Comparison of ENCODE assay signal across 1 cellular context in genomic region chr3:20890124-20890523, GRCh38.
TF ChIP-seq lines count a peak whose summit lies in the region.

No MANE protein-coding gene starts in this region.

TF ChIP-seq in K562, 482 proteins besides CTCF, POLR2A, EP300 and RAD21 (continued from another document and continues in another):
- TF ChIP-seq, protein P1, sequence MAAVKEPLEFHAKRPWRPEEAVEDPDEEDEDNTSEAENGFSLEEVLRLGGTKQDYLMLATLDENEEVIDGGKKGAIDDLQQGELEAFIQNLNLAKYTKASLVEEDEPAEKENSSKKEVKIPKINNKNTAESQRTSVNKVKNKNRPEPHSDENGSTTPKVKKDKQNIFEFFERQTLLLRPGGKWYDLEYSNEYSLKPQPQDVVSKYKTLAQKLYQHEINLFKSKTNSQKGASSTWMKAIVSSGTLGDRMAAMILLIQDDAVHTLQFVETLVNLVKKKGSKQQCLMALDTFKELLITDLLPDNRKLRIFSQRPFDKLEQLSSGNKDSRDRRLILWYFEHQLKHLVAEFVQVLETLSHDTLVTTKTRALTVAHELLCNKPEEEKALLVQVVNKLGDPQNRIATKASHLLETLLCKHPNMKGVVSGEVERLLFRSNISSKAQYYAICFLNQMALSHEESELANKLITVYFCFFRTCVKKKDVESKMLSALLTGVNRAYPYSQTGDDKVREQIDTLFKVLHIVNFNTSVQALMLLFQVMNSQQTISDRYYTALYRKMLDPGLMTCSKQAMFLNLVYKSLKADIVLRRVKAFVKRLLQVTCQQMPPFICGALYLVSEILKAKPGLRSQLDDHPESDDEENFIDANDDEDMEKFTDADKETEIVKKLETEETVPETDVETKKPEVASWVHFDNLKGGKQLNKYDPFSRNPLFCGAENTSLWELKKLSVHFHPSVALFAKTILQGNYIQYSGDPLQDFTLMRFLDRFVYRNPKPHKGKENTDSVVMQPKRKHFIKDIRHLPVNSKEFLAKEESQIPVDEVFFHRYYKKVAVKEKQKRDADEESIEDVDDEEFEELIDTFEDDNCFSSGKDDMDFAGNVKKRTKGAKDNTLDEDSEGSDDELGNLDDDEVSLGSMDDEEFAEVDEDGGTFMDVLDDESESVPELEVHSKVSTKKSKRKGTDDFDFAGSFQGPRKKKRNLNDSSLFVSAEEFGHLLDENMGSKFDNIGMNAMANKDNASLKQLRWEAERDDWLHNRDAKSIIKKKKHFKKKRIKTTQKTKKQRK (IDR thresholded peaks at IDR 0.05; ENCODE audit: borderline replicate concordance, low read depth, low read length): no peak
- TF ChIP-seq LARP7 (IDR thresholded peaks at IDR 0.05) (no peak), NFXL1 (CRISPR knock-in tag; IDR thresholded peaks at IDR 0.05) (no peak), POLR2H (tag; IDR thresholded peaks at IDR 0.05; ENCODE audit: low read depth) (peak; percentile 52; the same call in 1 of the 2 replicates), MAFG (tag; conservative IDR thresholded peaks at IDR 0.05) (peak; percentile 58), JUNB (CRISPR knock-in tag; conservative IDR thresholded peaks at IDR 0.05) (no peak), ZNF766 (CRISPR knock-in tag; conservative IDR thresholded peaks at IDR 0.05) (no peak), ZEB2 (IDR thresholded peaks at IDR 0.05) (no peak), BRCA1 (IDR thresholded peaks at IDR 0.05) (no peak), BRCA1 (CRISPR knock-in tag; IDR thresholded peaks at IDR 0.05) (no peak), ZNF384 (IDR thresholded peaks at IDR 0.05; ENCODE audit: low read depth, low read length) (peak; percentile 92), TCF7L2 (IDR thresholded peaks at IDR 0.05; ENCODE audit: low read depth, low read length) (no peak), RREB1 (CRISPR knock-in tag; IDR thresholded peaks at IDR 0.05) (no peak), ZNF507 (tag; conservative IDR thresholded peaks at IDR 0.05) (no peak), ZNF354B (CRISPR knock-in tag; IDR thresholded peaks at IDR 0.05) (no peak), TARDBP (IDR thresholded peaks at IDR 0.05) (no peak), ZNF24 (IDR thresholded peaks at IDR 0.05) (no peak), SMARCB1 (IDR thresholded peaks at IDR 0.05; ENCODE audit: insufficient read length, low read depth) (no peak), SIRT6 (IDR thresholded peaks at IDR 0.05; ENCODE audit: low read depth, low read length) (no peak), MAZ (CRISPR knock-in tag; conservative IDR thresholded peaks at IDR 0.05 in 1 of 2, IDR thresholded peaks at IDR 0.05 in 1 of 2) (peak in 1 of 2 experiments; percentile 39; a peak in 1 of 4 replicates), POLR3G (IDR thresholded peaks at IDR 0.05; ENCODE audit: extremely low read depth, insufficient read length, insufficient replicate concordance) (no peak), SP2 (IDR thresholded peaks at IDR 0.05; ENCODE audit: extremely low read depth, low read depth, low read length, poor library complexity, severe bottlenecking) (no peak), IRF2 (CRISPR knock-in tag; IDR thresholded peaks at IDR 0.05) (no peak), ZBTB1 (CRISPR knock-in tag; IDR thresholded peaks at IDR 0.05; ENCODE audit: borderline replicate concordance, low read depth) (no peak), ZNF12 (CRISPR knock-in tag; IDR thresholded peaks at IDR 0.05) (no peak), ZKSCAN3 (CRISPR knock-in tag; IDR thresholded peaks at IDR 0.05) (no peak), ZNF77 (CRISPR knock-in tag; IDR thresholded peaks at IDR 0.05) (no peak)
- TF ChIP-seq, protein P2, sequence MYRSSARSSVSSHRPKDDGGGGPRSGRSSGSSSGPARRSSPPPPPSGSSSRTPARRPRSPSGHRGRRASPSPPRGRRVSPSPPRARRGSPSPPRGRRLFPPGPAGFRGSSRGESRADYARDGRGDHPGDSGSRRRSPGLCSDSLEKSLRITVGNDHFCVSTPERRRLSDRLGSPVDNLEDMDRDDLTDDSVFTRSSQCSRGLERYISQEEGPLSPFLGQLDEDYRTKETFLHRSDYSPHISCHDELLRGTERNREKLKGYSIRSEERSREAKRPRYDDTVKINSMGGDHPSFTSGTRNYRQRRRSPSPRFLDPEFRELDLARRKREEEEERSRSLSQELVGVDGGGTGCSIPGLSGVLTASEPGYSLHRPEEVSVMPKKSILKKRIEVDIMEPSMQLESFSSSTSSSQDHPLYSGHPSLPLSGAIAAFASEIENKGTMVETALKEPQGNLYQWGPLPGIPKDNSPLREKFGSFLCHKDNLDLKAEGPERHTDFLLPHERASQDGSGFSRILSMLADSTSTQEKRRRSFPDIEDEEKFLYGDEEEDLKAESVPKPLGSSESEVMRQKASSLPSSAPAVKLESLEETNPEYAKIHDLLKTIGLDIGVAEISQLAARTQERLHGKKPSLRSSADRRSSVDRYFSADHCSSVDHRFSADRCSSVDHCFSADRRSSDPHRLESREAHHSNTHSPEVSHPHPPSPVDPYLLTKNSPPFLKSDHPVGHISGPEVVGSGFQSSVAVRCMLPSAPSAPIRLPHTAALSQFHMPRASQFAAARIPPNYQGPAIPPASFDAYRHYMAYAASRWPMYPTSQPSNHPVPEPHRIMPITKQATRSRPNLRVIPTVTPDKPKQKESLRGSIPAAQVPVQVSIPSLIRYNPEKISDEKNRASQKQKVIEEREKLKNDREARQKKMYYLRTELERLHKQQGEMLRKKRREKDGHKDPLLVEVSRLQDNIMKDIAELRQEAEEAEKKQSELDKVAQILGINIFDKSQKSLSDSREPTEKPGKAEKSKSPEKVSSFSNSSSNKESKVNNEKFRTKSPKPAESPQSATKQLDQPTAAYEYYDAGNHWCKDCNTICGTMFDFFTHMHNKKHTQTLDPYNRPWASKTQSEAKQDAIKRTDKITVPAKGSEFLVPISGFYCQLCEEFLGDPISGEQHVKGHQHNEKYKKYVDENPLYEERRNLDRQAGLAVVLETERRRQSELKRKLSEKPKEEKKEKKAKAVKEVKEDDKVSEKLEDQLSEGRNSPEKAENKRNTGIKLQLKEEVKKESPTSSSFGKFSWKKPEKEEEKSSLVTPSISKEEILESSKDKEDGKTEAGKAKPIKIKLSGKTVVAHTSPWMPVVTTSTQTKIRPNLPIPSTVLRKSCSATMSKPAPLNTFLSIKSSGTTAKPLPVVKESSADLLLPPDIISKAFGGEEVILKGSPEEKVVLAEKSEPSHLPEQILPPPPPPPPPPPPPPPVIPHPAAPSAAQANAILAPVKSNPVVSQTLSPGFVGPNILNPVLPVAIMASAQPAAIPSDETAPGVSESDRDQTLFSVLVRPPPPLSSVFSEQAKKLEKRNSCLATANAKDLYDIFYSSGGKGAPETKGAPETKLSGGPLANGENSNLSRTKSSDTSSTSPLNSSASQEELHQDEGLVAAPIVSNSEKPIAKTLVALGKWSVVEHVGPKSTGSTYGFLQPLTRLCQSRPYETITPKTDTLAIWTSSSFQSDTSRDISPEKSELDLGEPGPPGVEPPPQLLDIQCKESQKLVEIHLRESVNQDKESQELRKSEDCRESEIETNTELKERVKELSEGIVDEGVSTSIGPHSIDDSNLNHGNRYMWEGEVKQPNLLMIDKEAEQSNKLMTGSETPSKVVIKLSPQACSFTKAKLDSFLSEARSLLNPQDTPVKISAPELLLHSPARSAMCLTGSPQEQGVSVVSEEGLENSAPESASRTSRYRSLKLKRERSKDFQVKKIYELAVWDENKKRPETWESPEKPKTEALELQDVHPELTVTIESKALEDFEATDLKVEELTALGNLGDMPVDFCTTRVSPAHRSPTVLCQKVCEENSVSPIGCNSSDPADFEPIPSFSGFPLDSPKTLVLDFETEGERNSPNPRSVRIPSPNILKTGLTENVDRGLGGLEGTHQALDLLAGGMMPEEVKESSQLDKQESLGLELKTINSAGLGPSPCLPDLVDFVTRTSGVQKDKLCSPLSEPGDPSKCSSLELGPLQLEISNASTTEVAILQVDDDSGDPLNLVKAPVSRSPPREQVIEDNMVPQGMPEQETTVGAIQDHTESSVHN (IDR thresholded peaks at IDR 0.05; ENCODE audit: borderline replicate concordance in 1 of 2, low read depth in 1 of 2): peak in 1 of 2 experiments; percentile 84; a peak in 2 of 4 replicates
- TF ChIP-seq, protein P3, sequence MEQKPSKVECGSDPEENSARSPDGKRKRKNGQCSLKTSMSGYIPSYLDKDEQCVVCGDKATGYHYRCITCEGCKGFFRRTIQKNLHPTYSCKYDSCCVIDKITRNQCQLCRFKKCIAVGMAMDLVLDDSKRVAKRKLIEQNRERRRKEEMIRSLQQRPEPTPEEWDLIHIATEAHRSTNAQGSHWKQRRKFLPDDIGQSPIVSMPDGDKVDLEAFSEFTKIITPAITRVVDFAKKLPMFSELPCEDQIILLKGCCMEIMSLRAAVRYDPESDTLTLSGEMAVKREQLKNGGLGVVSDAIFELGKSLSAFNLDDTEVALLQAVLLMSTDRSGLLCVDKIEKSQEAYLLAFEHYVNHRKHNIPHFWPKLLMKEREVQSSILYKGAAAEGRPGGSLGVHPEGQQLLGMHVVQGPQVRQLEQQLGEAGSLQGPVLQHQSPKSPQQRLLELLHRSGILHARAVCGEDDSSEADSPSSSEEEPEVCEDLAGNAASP (IDR thresholded peaks at IDR 0.05): no peak
- TF ChIP-seq, protein P4, sequence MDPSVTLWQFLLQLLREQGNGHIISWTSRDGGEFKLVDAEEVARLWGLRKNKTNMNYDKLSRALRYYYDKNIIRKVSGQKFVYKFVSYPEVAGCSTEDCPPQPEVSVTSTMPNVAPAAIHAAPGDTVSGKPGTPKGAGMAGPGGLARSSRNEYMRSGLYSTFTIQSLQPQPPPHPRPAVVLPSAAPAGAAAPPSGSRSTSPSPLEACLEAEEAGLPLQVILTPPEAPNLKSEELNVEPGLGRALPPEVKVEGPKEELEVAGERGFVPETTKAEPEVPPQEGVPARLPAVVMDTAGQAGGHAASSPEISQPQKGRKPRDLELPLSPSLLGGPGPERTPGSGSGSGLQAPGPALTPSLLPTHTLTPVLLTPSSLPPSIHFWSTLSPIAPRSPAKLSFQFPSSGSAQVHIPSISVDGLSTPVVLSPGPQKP (CRISPR knock-in tag; IDR thresholded peaks at IDR 0.05): no peak
- TF ChIP-seq, protein P5, sequence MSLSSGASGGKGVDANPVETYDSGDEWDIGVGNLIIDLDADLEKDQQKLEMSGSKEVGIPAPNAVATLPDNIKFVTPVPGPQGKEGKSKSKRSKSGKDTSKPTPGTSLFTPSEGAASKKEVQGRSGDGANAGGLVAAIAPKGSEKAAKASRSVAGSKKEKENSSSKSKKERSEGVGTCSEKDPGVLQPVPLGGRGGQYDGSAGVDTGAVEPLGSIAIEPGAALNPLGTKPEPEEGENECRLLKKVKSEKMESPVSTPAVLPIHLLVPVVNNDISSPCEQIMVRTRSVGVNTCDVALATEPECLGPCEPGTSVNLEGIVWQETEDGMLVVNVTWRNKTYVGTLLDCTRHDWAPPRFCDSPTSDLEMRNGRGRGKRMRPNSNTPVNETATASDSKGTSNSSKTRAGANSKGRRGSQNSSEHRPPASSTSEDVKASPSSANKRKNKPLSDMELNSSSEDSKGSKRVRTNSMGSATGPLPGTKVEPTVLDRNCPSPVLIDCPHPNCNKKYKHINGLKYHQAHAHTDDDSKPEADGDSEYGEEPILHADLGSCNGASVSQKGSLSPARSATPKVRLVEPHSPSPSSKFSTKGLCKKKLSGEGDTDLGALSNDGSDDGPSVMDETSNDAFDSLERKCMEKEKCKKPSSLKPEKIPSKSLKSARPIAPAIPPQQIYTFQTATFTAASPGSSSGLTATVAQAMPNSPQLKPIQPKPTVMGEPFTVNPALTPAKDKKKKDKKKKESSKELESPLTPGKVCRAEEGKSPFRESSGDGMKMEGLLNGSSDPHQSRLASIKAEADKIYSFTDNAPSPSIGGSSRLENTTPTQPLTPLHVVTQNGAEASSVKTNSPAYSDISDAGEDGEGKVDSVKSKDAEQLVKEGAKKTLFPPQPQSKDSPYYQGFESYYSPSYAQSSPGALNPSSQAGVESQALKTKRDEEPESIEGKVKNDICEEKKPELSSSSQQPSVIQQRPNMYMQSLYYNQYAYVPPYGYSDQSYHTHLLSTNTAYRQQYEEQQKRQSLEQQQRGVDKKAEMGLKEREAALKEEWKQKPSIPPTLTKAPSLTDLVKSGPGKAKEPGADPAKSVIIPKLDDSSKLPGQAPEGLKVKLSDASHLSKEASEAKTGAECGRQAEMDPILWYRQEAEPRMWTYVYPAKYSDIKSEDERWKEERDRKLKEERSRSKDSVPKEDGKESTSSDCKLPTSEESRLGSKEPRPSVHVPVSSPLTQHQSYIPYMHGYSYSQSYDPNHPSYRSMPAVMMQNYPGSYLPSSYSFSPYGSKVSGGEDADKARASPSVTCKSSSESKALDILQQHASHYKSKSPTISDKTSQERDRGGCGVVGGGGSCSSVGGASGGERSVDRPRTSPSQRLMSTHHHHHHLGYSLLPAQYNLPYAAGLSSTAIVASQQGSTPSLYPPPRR (CRISPR knock-in tag; IDR thresholded peaks at IDR 0.05; ENCODE audit: borderline replicate concordance): no peak
